In genomic region chr5:107673368-107674136, GRCh38 we compare ENCODE assay signal across 8 cellular contexts. TPM values are rescaled to one million over a fixed set of nuclear protein-coding genes. Genes with fewer than 3 reads are reported as not detected.
DNase-seq lines count a peak whose midpoint lies in the region; ATAC-seq and TF ChIP-seq lines count a peak whose summit lies in the region.

No MANE protein-coding gene starts in this region.

- no peaks in the 10 kb centered on the region; the same call in 1 of the 2 replicates for H3K9me3 ChIP-seq in AG04450 (ENCODE audit: control insufficient read depth, insufficient read depth, low read length)

- POLR2A ChIA-PET in AG04450 (lab: Yijun Ruan, JAX): interaction anchor here (0.6 to 0.7 kb wide), 2 partner anchors 121 to 255 kb away, joined by 3 read pairs; no protein-coding TSS in a partner anchor

- peak overlapping the region; percentile 70 for H3K4me3 ChIP-seq in AG04450 (ENCODE audit: low read depth, low read length)

- ATAC-seq in GM18868 (IDR thresholded peaks at IDR 0.05; ENCODE audit: unreplicated experiment) (peak; percentile 52), HG03108 (IDR thresholded peaks at IDR 0.05; ENCODE audit: unreplicated experiment) (peak; percentile 84)

- DNase-seq in AG04450 (ENCODE audit: low read depth, low spot score) (peak; percentile 68), NCI-H2196 (lab: John Stamatoyannopoulos, UW; ENCODE audit: unreplicated experiment) (peak; percentile 94), cerebellar cortex (ENCODE audit: low spot score) (peak; percentile 88), islet precursor cell (peak; percentile 93)
- DNase-seq in activated CD4-positive, CD25-positive, alpha-beta regulatory T cell (lab: John Stamatoyannopoulos, UW): peak; percentile 3 to 45 (median 24)
- DNase-seq in stimulated activated CD4-positive, alpha-beta T cell treated with anti-CD3 and anti-CD28 coated beads, Interleukin-12 subunit alpha, Interleukin-12 subunit beta, amount 100 ng/mL, for 4 hours: peak; percentile 74

- CTCF ChIA-PET in AG04450 (lab: Charles Lee): interaction anchor here (0.6 to 1.8 kb wide), 17 partner anchors 9 to 1404 kb away, joined by 3 to 11 read pairs (median 3); no protein-coding TSS in a partner anchor

- TF ChIP-seq CTCF in AG04450 (IDR thresholded peaks at IDR 0.05; ENCODE audit: low read depth, low read length): peak; percentile 99

- H3K27ac ChIP-seq in AG04450 (ENCODE audit: low read depth, low read length): no peak overlapping the region

- peaks cover 11% of the 10 kb centered on the region for H3K27me3 ChIP-seq in AG04450 (ENCODE audit: control insufficient read depth, insufficient read depth, low read length)

RNA-seq across cellular contexts. Expression of gene EFNA5, which starts 2.8 kb away (rescaled TPM):
- 2.4 and 3.0 TPM in 2 replicates for polyA plus RNA-seq in AG04450 (2011; rRNA removed)
- polyA minus RNA-seq in AG04450 (2011; rRNA and poly(A)+ RNA removed): 3.5 and 7.2 TPM in 2 replicates

Comparison
In these comparisons a context has a peak if more than half of its experiments do, and no peak if none do; other contexts are left out.
1. DNase-seq: peak in every context shown above with its lines; median percentile 94 in NCI-H2196; 93 in islet precursor cell; 88 in cerebellar cortex; 74 in stimulated activated CD4-positive, alpha-beta T cell treated with anti-CD3 and anti-CD28 coated beads, Interleukin-12 subunit alpha, Interleukin-12 subunit beta, amount 100 ng/mL, for 4 hours; 68 in AG04450; 24 in activated CD4-positive, CD25-positive, alpha-beta regulatory T cell.